In the genomic region with DNA sequence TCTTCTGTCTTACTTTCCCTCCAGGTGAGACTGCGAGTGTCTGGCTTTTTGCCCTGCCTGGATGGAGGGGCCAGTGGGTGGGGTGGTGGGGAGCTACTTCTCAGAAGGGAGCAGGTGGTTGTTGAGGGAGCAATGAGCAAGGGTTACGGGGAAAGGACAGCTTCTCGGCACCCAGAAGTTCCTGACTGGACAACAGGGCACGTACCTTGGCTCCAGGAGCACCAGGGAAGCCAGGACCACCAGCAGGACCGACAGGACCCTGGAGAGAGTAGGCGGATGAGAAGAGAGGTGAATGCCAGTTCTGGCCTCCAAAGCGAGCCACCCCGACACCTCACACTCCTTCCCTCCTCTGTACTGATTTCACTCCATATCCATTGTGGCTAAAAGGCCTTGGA, we compare ENCODE assay signal across 17 cellular contexts. TPM values are rescaled to one million over a fixed set of nuclear protein-coding genes. Genes with fewer than 3 reads are reported as not detected.
"Had no signal": no experiment of that assay in that cellular context is flagged by ENCODE, and none has a peak within 500 bp of the region (broad histone marks: within the 10 kb centered on the region; RNA-seq: fewer than 3 reads in every experiment).

No MANE protein-coding gene starts in this region.

- H3K4me3 Mint-ChIP-seq: activated CD4-positive, alpha-beta T cell treated with anti-CD3 and anti-CD28 coated beads for 36 hours; T-helper 1 cell treated with Interleukin-12 subunit alpha and Interleukin-12 subunit beta and Interleukin-4 antibody, amounts not matched to agents 30 μg/mL and 1 μg/mL, for 36 hours had no signal

- H3K4me3 ChIP-seq: gastroesophageal sphincter, lung, prostate gland, tibial artery, uterus had no signal

- H3K4me1 ChIP-seq: gastroesophageal sphincter, prostate gland, tibial artery, uterus had no signal

- H3K9me3 ChIP-seq: gastroesophageal sphincter, prostate gland, tibial artery, uterus had no signal

- FAIRE-seq: bronchial epithelial cell, islet of Langerhans, small intestine had no signal

- H3K27ac ChIP-seq: gastroesophageal sphincter, prostate gland, tibial artery, uterus had no signal

- DNase-seq: activated CD4-positive, alpha-beta T cell treated with anti-CD3 and anti-CD28 coated beads for 36 hours; activated CD8-positive, alpha-beta memory T cell treated with anti-CD3 and anti-CD28 coated beads, Interleukin-2, amount 50 U/mL, for 48 hours; activated gamma-delta T cell treated with Interleukin-2 at 50 U/mL for 16 hours; midbrain; small intestine; uterus; WERI-Rb-1 had no signal

- H3K27me3 Mint-ChIP-seq: activated CD4-positive, alpha-beta T cell treated with anti-CD3 and anti-CD28 coated beads for 36 hours had no signal

- H3K27me3 ChIP-seq: uterus had no signal

- H3K36me3 ChIP-seq: gastroesophageal sphincter, prostate gland, tibial artery, uterus, WERI-Rb-1 had no signal

- ATAC-seq: activated CD4-positive, alpha-beta T cell treated with anti-CD3 and anti-CD28 coated beads for 36 hours; gastroesophageal sphincter; right cardiac atrium had no signal

- H3K9me3 Mint-ChIP-seq: T-helper 1 cell treated with Interleukin-12 subunit alpha and Interleukin-12 subunit beta and Interleukin-4 antibody, amounts not matched to agents 30 μg/mL and 1 μg/mL, for 36 hours had no signal

RNA-seq across cellular contexts. Expression of gene COL2A1, which starts 15.3 kb away (rescaled TPM):
- total RNA-seq: aorta, dermis blood vessel endothelial cell, gastroesophageal sphincter, right cardiac atrium had no signal
- polyA plus RNA-seq: aorta had no signal
